ENCODE assay signal across 8 cellular contexts in genomic region chr7:127393370-127394058, GRCh38. TPM values are rescaled to one million over a fixed set of nuclear protein-coding genes. Genes with fewer than 3 reads are reported as not detected.
A peak's percentile ranks its signal among the peaks of the same experiment; 100 is the strongest.
DNase-seq lines count a peak whose midpoint lies in the region; ATAC-seq and TF ChIP-seq lines count a peak whose summit lies in the region.

No MANE protein-coding gene starts in this region.

- no peak for TF ChIP-seq RAD21 in SK-N-SH (IDR thresholded peaks at IDR 0.05; ENCODE audit: low read length)

- peak overlapping the region; percentile 95 for H2AFZ ChIP-seq in SK-N-SH (ENCODE audit: low read depth)
- H2AFZ ChIP-seq in OCI-LY1 (ENCODE audit: low read length) = peak overlapping the region; percentile 32; the same call in 1 of the 2 replicates

- POLR2A ChIA-PET in SK-N-SH (lab: Yijun Ruan, JAX) = no interaction called here

- no peak for TF ChIP-seq EP300 in SK-N-SH (IDR thresholded peaks at IDR 0.05; ENCODE audit: borderline replicate concordance in 1 of 2, low read depth in 1 of 2, low read length in 1 of 2)

- WGBS in SK-N-SH (ENCODE audit: low lambda C conversion rate) = 18% methylated on average over 28 of the region's 28 CpGs

- peaks cover 7% of the 10 kb centered on the region; the same call in 1 of the 2 replicates for H4K20me1 ChIP-seq in SK-N-SH (ENCODE audit: insufficient read depth)
- H4K20me1 ChIP-seq in OCI-LY1 (ENCODE audit: insufficient read depth, low read length) = no peaks in the 10 kb centered on the region

- H3F3A ChIP-seq in SK-N-SH (replicated peaks; ENCODE audit: insufficient read depth) (peaks cover 13% of the 10 kb centered on the region), OCI-LY1 (ENCODE audit: insufficient read depth, low read length) (no peaks in the 10 kb centered on the region)

- H3K9me3 ChIP-seq in SK-N-SH (no peaks in the 10 kb centered on the region), OCI-LY1 (ENCODE audit: low read length) (peaks cover 4% of the 10 kb centered on the region; the same call in 1 of the 2 replicates), duodenal mucosa (ENCODE audit: control insufficient read depth in 1 of 2, low read length in 2 of 2) (no peaks in the 10 kb centered on the region), muscle layer of colon (ENCODE audit: low read length) (no peaks in the 10 kb centered on the region)

- H3K9me2 ChIP-seq in SK-N-SH (no peaks in the 10 kb centered on the region), OCI-LY1 (ENCODE audit: low read depth, low read length) (no peaks in the 10 kb centered on the region)

- CTCF ChIA-PET in SK-N-SH (lab: Yijun Ruan, JAX) = interaction anchor here (0.6 to 2.3 kb wide), 7 partner anchors 10 to 140 kb away, joined by 3 to 17 read pairs (median 3); no protein-coding TSS in a partner anchor

- H3K9ac ChIP-seq in SK-N-SH (peak overlapping the region; percentile 86; the same call in 1 of the 2 replicates), OCI-LY1 (ENCODE audit: low read length) (peak overlapping the region; percentile 76), duodenal mucosa (ENCODE audit: low read depth in 1 of 2, low read length in 2 of 2) (peak overlapping the region; percentile 63 to 92), muscle layer of colon (ENCODE audit: low read length) (peak overlapping the region; percentile 74)

- H3K27me3 ChIP-seq in SK-N-SH (ENCODE audit: insufficient read depth) (no peaks in the 10 kb centered on the region), OCI-LY1 (ENCODE audit: insufficient read depth, low read length) (no peaks in the 10 kb centered on the region), duodenal mucosa (ENCODE audit: control insufficient read depth in 1 of 2, insufficient read depth in 2 of 2, low read length in 2 of 2) (peaks cover 0 to 4% of the 10 kb centered on the region in 2 donors), muscle layer of colon (ENCODE audit: control insufficient read depth in 1 of 2, insufficient read depth in 2 of 2, low read length in 2 of 2) (no peaks in the 10 kb centered on the region)

- H3K4me3 ChIP-seq in SK-N-SH (ENCODE audit: low read depth in 2 of 2, low read length in 1 of 2) (peak overlapping the region; percentile 97 to 98), OCI-LY1 (ENCODE audit: low read depth, low read length, poor library complexity, severe bottlenecking) (peak overlapping the region; percentile 86), duodenal mucosa (ENCODE audit: low read depth in 1 of 2, low read length in 2 of 2) (peak overlapping the region; percentile 75 to 94), muscle layer of colon (ENCODE audit: low read depth in 1 of 2, low read length in 2 of 2) (peak overlapping the region; percentile 50 to 83)

- TF ChIP-seq CTCF in SK-N-SH (IDR thresholded peaks at IDR 0.05) = no peak
- no peak for TF ChIP-seq CTCF in OCI-LY1 (IDR thresholded peaks at IDR 0.05; ENCODE audit: low read length)

- ATAC-seq in SK-N-SH treated with all-trans-retinoic acid at 6 μM for 48 hours = no peak; the same call in 2 of the 3 replicates
- ATAC-seq in HG02852 (IDR thresholded peaks at IDR 0.05; ENCODE audit: unreplicated experiment) = no peak

- H3K36me3 ChIP-seq in SK-N-SH (replicated peaks in 1 of 2; ENCODE audit: control insufficient read depth in 1 of 2, insufficient read depth in 2 of 2, low read length in 1 of 2) (peaks cover 22 to 25% of the 10 kb centered on the region in 2 experiments), OCI-LY1 (ENCODE audit: insufficient read depth, low read length) (peaks cover 29% of the 10 kb centered on the region), duodenal mucosa (ENCODE audit: control insufficient read depth in 1 of 2, insufficient read depth in 2 of 2, low read length in 2 of 2) (peaks cover 0 to 3% of the 10 kb centered on the region in 2 donors), muscle layer of colon (ENCODE audit: insufficient read depth, low read length) (no peaks in the 10 kb centered on the region)

- peaks cover 39% of the 10 kb centered on the region for H3K79me2 ChIP-seq in SK-N-SH (ENCODE audit: insufficient read depth)
- peaks cover 31% of the 10 kb centered on the region for H3K79me2 ChIP-seq in OCI-LY1 (ENCODE audit: insufficient read depth, low read length)

- peak overlapping the region; percentile 90 for H3K4me2 ChIP-seq in SK-N-SH
- peak overlapping the region; percentile 90 for H3K4me2 ChIP-seq in OCI-LY1 (ENCODE audit: low read length)

- peak; percentile 52 for DNase-seq in SK-N-SH
- no peak for DNase-seq in NK-92 (lab: John Stamatoyannopoulos, UW; ENCODE audit: unreplicated experiment)
- DNase-seq in occipital lobe (lab: John Stamatoyannopoulos, UW) = no peak

- H3K27ac ChIP-seq in SK-N-SH (ENCODE audit: low read depth in 2 of 2, low read length in 1 of 2) (peak overlapping the region; percentile 86 to 90), OCI-LY1 (ENCODE audit: low read depth, low read length, poor library complexity, severe bottlenecking) (no peak overlapping the region), duodenal mucosa (ENCODE audit: low read depth, low read length) (peak overlapping the region; percentile 90), muscle layer of colon (ENCODE audit: low read depth, low read length) (peak overlapping the region; percentile 79)

- H3K4me1 ChIP-seq in SK-N-SH (ENCODE audit: control insufficient read depth in 1 of 2, insufficient read depth in 2 of 2, low read depth in 1 of 2, low read length in 1 of 2) (peaks cover 28 to 29% of the 10 kb centered on the region in 2 experiments; a peak in 3 of 4 replicates), OCI-LY1 (ENCODE audit: insufficient read depth, low read length, severe bottlenecking) (peaks cover 39% of the 10 kb centered on the region), duodenal mucosa (ENCODE audit: control insufficient read depth in 1 of 2, insufficient read depth in 2 of 2, low read length in 2 of 2) (peaks cover 22 to 24% of the 10 kb centered on the region in 2 donors), muscle layer of colon (ENCODE audit: insufficient read depth, low read length) (peaks cover 5% of the 10 kb centered on the region)

TF ChIP-seq in SK-N-SH, 30 proteins besides CTCF, POLR2A, EP300 and RAD21 (continues in another document):
- TF ChIP-seq RXRA (IDR thresholded peaks at IDR 0.05; ENCODE audit: borderline replicate concordance, low read depth) = no peak
- TF ChIP-seq REST (IDR thresholded peaks at IDR 0.05; ENCODE audit: low read depth, low read length) = 0 out of 2 replicates have a peak, but pooled peaks have one; percentile 38

TF ChIP-seq in SK-N-SH treated with all-trans-retinoic acid at 6 μM for 48 hours, 23 proteins besides CTCF, POLR2A, EP300 and RAD21:
- TF ChIP-seq CSDC2 (CRISPR knock-in tag; IDR thresholded peaks at IDR 0.05) = no peak

RNA-seq across cellular contexts. Expression of gene ZNF800, which starts 1.0 kb away (rescaled TPM):
- 8.6 and 9.2 TPM in 2 replicates for polyA plus RNA-seq in SK-N-SH (2012; rRNA removed)
- 10.2 TPM in 2 replicates for polyA plus RNA-seq in SK-N-SH (2012; cell fraction: cytosol; rRNA removed)
- polyA plus RNA-seq in SK-N-SH (2012; cell fraction: nucleus; rRNA removed) = 36.8 and 38.9 TPM in 2 replicates
- 51.0 TPM for total RNA-seq in occipital lobe
